Comparison of ENCODE assay signal across 8 cellular contexts in the genomic region with DNA sequence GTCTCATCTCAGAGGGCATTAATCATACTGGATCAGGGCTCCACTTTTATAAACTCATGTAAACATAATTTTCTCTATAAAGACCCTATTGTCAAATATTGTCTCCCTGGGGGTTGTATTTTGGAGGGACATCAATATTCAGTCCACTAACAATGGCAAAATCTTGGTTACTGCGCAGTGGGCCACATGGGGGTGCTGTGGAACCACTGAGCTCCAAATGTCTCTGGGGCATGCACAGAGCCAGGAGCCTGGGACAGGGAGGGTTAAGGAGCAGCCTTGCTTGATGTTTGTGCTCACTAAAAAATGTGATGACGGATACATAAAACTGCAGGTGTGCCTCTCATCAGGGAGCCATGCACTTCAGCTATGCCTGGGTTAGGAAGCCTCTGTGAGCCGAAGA.
DNase-seq lines count a peak whose midpoint lies in the region; ATAC-seq, FAIRE-seq and TF ChIP-seq lines count a peak whose summit lies in the region.
"Had no signal": no experiment of that assay in that cellular context is flagged by ENCODE, and none has a peak within 500 bp of the region (broad histone marks: within the 10 kb centered on the region; RNA-seq: fewer than 3 reads in every experiment).

No MANE protein-coding gene starts in this region.

- DNase-seq in RPMI7951 (ENCODE audit: low read depth): peak; percentile 14
- peak; percentile 19 to 50 (median 34) for DNase-seq in K562 (ENCODE audit: extremely low read depth in 1 of 4, low spot score in 3 of 4)
- peak; percentile 24 to 28 for DNase-seq in stimulated activated CD4-positive, alpha-beta T cell treated with anti-CD3 and anti-CD28 coated beads, Interleukin-1b, Interleukin-23, amount 100 ng/mL, for 4 hours (ENCODE audit: low read depth in 2 of 2)
- DNase-seq in lower lobe of right lung: no peak
- DNase-seq in esophagus squamous epithelium (lab: John Stamatoyannopoulos, UW): no peak
- no peak for DNase-seq in RKO (ENCODE audit: low spot score)
- DNase-seq: NCI-H226 had no signal

- peak; percentile 48 for ATAC-seq in GM18867 (IDR thresholded peaks at IDR 0.05; ENCODE audit: unreplicated experiment)
- peak; percentile 84 for ATAC-seq in K562
- ATAC-seq in lower lobe of right lung: no peak

- in situ Hi-C loops in K562 (cut with MboI): no loop called here

- no peaks in the 10 kb centered on the region for H3K36me3 ChIP-seq in K562 (ENCODE audit: control insufficient read depth, insufficient read depth, low read length)
- no peaks in the 10 kb centered on the region for H3K36me3 ChIP-seq in lower lobe of right lung
- H3K36me3 ChIP-seq in esophagus squamous epithelium: no peaks in the 10 kb centered on the region

- no peak overlapping the region for H2AFZ ChIP-seq in K562 (ENCODE audit: low read depth, low read length)

- peaks cover 3% of the 10 kb centered on the region; the same call in 1 of the 2 replicates for H4K20me1 ChIP-seq in K562 (replicated peaks; ENCODE audit: control insufficient read depth, insufficient read depth, low read length)

- no peak overlapping the region for H3K4me2 ChIP-seq in K562 (ENCODE audit: insufficient read depth, low read length)

- CTCF ChIA-PET in K562 (lab: Yijun Ruan, JAX; ENCODE audit: low intra/inter-chr PET ratio): no interaction called here

- H3K4me1 ChIP-seq in K562 (replicated peaks in 1 of 2; ENCODE audit: control insufficient read depth in 2 of 2, insufficient read depth in 2 of 2, low read length in 2 of 2) (no peaks in the 10 kb centered on the region), lower lobe of right lung (no peaks in the 10 kb centered on the region), esophagus squamous epithelium (no peaks in the 10 kb centered on the region)

- H3K9me3 ChIP-seq in K562 (replicated peaks; ENCODE audit: control insufficient read depth, insufficient read depth, low read depth, low read length) (no peaks in the 10 kb centered on the region), lower lobe of right lung (no peaks in the 10 kb centered on the region), esophagus squamous epithelium (no peaks in the 10 kb centered on the region)

- POLR2A ChIA-PET in K562 (lab: Yijun Ruan, JAX): interaction anchor here (0.7 to 1.5 kb wide), 3 partner anchors 11 to 883 kb away, joined by 3 to 8 read pairs (median 3); no protein-coding TSS in a partner anchor

- no peaks in the 10 kb centered on the region for H3K9me1 ChIP-seq in K562 (ENCODE audit: control insufficient read depth, insufficient read depth, low read length)

- BruUV-seq in K562 (replicated peaks; lab: Mats Ljungman, UMichigan): no TSS peak

- H3K27ac ChIP-seq in K562 (ENCODE audit: extremely low read depth, low read depth, low read length): no peak overlapping the region
- no peak overlapping the region for H3K27ac ChIP-seq in lower lobe of right lung
- no peak overlapping the region for H3K27ac ChIP-seq in esophagus squamous epithelium

- FAIRE-seq in K562 (lab: Jason Lieb, UNC): peak; percentile 48

- no peak for TF ChIP-seq RAD21 in K562 (CRISPR knock-in tag; conservative IDR thresholded peaks at IDR 0.05 in 1 of 2, IDR thresholded peaks at IDR 0.05 in 1 of 2)

- H3K9ac ChIP-seq in K562 (ENCODE audit: insufficient read depth in 1 of 2, low read depth in 2 of 2, low read length in 2 of 2): no peak overlapping the region

- H3K79me2 ChIP-seq in K562 (ENCODE audit: control insufficient read depth, insufficient read depth, low read length): no peaks in the 10 kb centered on the region

- WGBS in K562 (ENCODE audit: insufficient coverage, low coverage, missing lambda C conversion rate): 0% methylated on average over 3 of the region's 3 CpGs
- WGBS in esophagus squamous epithelium, 2 donors: 30 to 38% methylated on average over 2 to 3 of the region's 3 CpGs

- H3K27me3 ChIP-seq in K562 (ENCODE audit: control insufficient read depth in 2 of 2, insufficient read depth in 2 of 2, low read length in 2 of 2): no peaks in the 10 kb centered on the region
- no peaks in the 10 kb centered on the region for H3K27me3 ChIP-seq in lower lobe of right lung (ENCODE audit: low read depth)
- H3K27me3 ChIP-seq in esophagus squamous epithelium: peaks cover 0 to 12% (median 0%) of the 10 kb centered on the region in 4 donors

- no peak for TF ChIP-seq POLR2A in K562 (conservative IDR thresholded peaks at IDR 0.05)
- TF ChIP-seq POLR2A in esophagus squamous epithelium (IDR thresholded peaks at IDR 0.05): no peak

- no peak overlapping the region for H3K4me3 ChIP-seq in K562
- no peak overlapping the region for H3K4me3 ChIP-seq in lower lobe of right lung
- H3K4me3 ChIP-seq in esophagus squamous epithelium: no peak overlapping the region

- peak; percentile 54 to 72 (median 64) for TF ChIP-seq CTCF in K562 (IDR thresholded peaks at IDR 0.05 in 2 of 3, conservative IDR thresholded peaks at IDR 0.05 in 1 of 3; ENCODE audit: insufficient read depth in 2 of 3, low read depth in 1 of 3, low read length in 3 of 3)
- TF ChIP-seq CTCF in lower lobe of right lung (IDR thresholded peaks at IDR 0.05): no peak
- TF ChIP-seq CTCF in esophagus squamous epithelium (IDR thresholded peaks at IDR 0.05): peak in 1 of 6 experiments; percentile 11

- no peak for TF ChIP-seq EP300 in K562 (IDR thresholded peaks at IDR 0.05; ENCODE audit: low read length)

- intact Hi-C loops in K562 (cut with micrococcal nuclease): no loop called here
- intact Hi-C loops in lower lobe of right lung (cut with DNase I): no loop called here
- intact Hi-C loops in esophagus squamous epithelium (cut with DNase I): no loop called here

TF ChIP-seq in K562, 482 proteins besides CTCF, POLR2A, EP300 and RAD21:
- TF ChIP-seq NFE2 (IDR thresholded peaks at IDR 0.05; ENCODE audit: low read depth): no peak
- peak; percentile 32; the same call in 1 of the 2 replicates for TF ChIP-seq ZNF316 (IDR thresholded peaks at IDR 0.05)
- no peak for TF ChIP-seq NR1H2 (CRISPR knock-in tag; IDR thresholded peaks at IDR 0.05)
- no peak for TF ChIP-seq NFIC (IDR thresholded peaks at IDR 0.05)

Comparison
In these comparisons a context has a peak if more than half of its experiments do, and no peak if none do; other contexts are left out.
1. ATAC-seq: peak in GM18867 (single experiment) and K562 (single experiment); none in lower lobe of right lung (0 of 2).
2. DNase-seq: peak in RPMI7951 (single experiment), K562 (4 of 4) and stimulated activated CD4-positive, alpha-beta T cell treated with anti-CD3 and anti-CD28 coated beads, Interleukin-1b, Interleukin-23, amount 100 ng/mL, for 4 hours (2 of 2); none in lower lobe of right lung (single experiment), esophagus squamous epithelium (single experiment) and RKO (single experiment).